Comparison of ENCODE assay signal across 28 cellular contexts in genomic region chrX:105651052-105651451, GRCh38.
"Had no signal": no experiment of that assay in that cellular context is flagged by ENCODE, and none has a peak within 500 bp of the region (broad histone marks: within the 10 kb centered on the region; RNA-seq: fewer than 3 reads in every experiment).

No MANE protein-coding gene starts in this region.

- ATAC-seq: left colon; left lung; lower lobe of right lung; naive thymus-derived CD8-positive, alpha-beta T cell; pancreas; right cardiac atrium; sciatic nerve; stimulated activated naive B cell treated with anti-CD40 and anti-IgM and Interleukin-4, amounts not matched to agents 10 μg/mL and 1 μg/mL and 100 μg/mL, for 72 hours; stimulated activated naive CD8-positive, alpha-beta T cell treated with anti-CD3 and anti-CD28 coated beads, Interleukin-15, Interleukin-2, amounts not matched to agents 100 U/mL and 50 U/mL, for 24 hours had no signal

- DNase-seq: hypothalamus; immature natural killer cell; kidney; left colon; left lung; lower lobe of right lung; mammary epithelial cell; mesenchymal stem cell; naive thymus-derived CD8-positive, alpha-beta T cell; pancreas; posterior cingulate gyrus; retina; right cardiac atrium; stimulated activated CD4-positive, alpha-beta T cell treated with anti-CD3 and anti-CD28 coated beads, Interleukin-12 subunit alpha, Interleukin-12 subunit beta, amount 100 ng/mL, for 4 hours; stimulated activated CD4-positive, alpha-beta T cell treated with anti-CD3 and anti-CD28 coated beads, Interleukin-15, amount 100 ng/mL, for 24 hours; stimulated activated CD4-positive, alpha-beta T cell treated with anti-CD3 and anti-CD28 coated beads, Interleukin-2, amount 100 ng/mL, for 24 hours; stimulated activated CD4-positive, alpha-beta T cell treated with anti-CD3 and anti-CD28 coated beads, Interleukin-4, amount 100 ng/mL, for 1 hour; stimulated activated naive B cell treated with anti-CD40 and anti-IgM and Interleukin-4, amounts not matched to agents 10 μg/mL and 1 μg/mL and 100 μg/mL, for 72 hours; stimulated activated naive CD8-positive, alpha-beta T cell treated with anti-CD3 and anti-CD28 coated beads, Interleukin-15, Interleukin-2, amounts not matched to agents 100 U/mL and 50 U/mL, for 24 hours; stomach; testis; thyroid gland; transverse colon; upper lobe of left lung had no signal

- H3K27ac Mint-ChIP-seq: immature natural killer cell; naive thymus-derived CD8-positive, alpha-beta T cell; stimulated activated naive B cell treated with anti-CD40 and anti-IgM and Interleukin-4, amounts not matched to agents 10 μg/mL and 1 μg/mL and 100 μg/mL, for 72 hours had no signal

- H3K4me1 Mint-ChIP-seq: immature natural killer cell; naive thymus-derived CD8-positive, alpha-beta T cell; stimulated activated naive B cell treated with anti-CD40 and anti-IgM and Interleukin-4, amounts not matched to agents 10 μg/mL and 1 μg/mL and 100 μg/mL, for 72 hours had no signal

- H3K36me3 Mint-ChIP-seq: immature natural killer cell; naive thymus-derived CD8-positive, alpha-beta T cell; stimulated activated naive B cell treated with anti-CD40 and anti-IgM and Interleukin-4, amounts not matched to agents 10 μg/mL and 1 μg/mL and 100 μg/mL, for 72 hours had no signal

- H3K4me3 Mint-ChIP-seq: immature natural killer cell; naive thymus-derived CD8-positive, alpha-beta T cell; stimulated activated naive B cell treated with anti-CD40 and anti-IgM and Interleukin-4, amounts not matched to agents 10 μg/mL and 1 μg/mL and 100 μg/mL, for 72 hours had no signal

- H3K4me3 ChIP-seq: left lung, lower lobe of right lung, pancreas, prostate gland, skin epidermis, stomach, testis, thyroid gland, transverse colon, upper lobe of left lung, vagina had no signal

- H3K27me3 Mint-ChIP-seq: naive thymus-derived CD8-positive, alpha-beta T cell; stimulated activated naive B cell treated with anti-CD40 and anti-IgM and Interleukin-4, amounts not matched to agents 10 μg/mL and 1 μg/mL and 100 μg/mL, for 72 hours had no signal
